ENCODE assay signal across 8 cellular contexts in genomic region chr6:31585531-31585930, GRCh38. TPM values are rescaled to one million over a fixed set of nuclear protein-coding genes. Genes with fewer than 3 reads are reported as not detected.
DNase-seq lines count a peak whose midpoint lies in the region; ATAC-seq lines count a peak whose summit lies in the region.

No MANE protein-coding gene starts in this region.

- H3K36me3 ChIP-seq in KOPT-K1 (ENCODE audit: insufficient read depth, low read length) = no peaks in the 10 kb centered on the region
- peaks cover 0 to 13% (median 2%) of the 10 kb centered on the region in 3 experiments for H3K36me3 ChIP-seq in naive thymus-derived CD4-positive, alpha-beta T cell (ENCODE audit: control insufficient read depth in 2 of 3, insufficient read depth in 3 of 3, low read length in 3 of 3)
- no peaks in the 10 kb centered on the region for H3K36me3 ChIP-seq in aorta (ENCODE audit: control insufficient read depth in 1 of 2, insufficient read depth in 2 of 2, low read length in 1 of 2)

- no peaks in the 10 kb centered on the region for H3K27me3 ChIP-seq in naive thymus-derived CD4-positive, alpha-beta T cell (ENCODE audit: control insufficient read depth in 2 of 2, insufficient read depth in 2 of 2, low read length in 2 of 2)
- no peaks in the 10 kb centered on the region for H3K27me3 ChIP-seq in aorta (ENCODE audit: control insufficient read depth in 1 of 2, insufficient read depth in 2 of 2, low read length in 1 of 2)

- peaks cover 4% of the 10 kb centered on the region for H3K36me3 Mint-ChIP-seq in activated naive CD8-positive, alpha-beta T cell
- H3K36me3 Mint-ChIP-seq in naive thymus-derived CD4-positive, alpha-beta T cell = peaks cover 11 to 42% (median 19%) of the 10 kb centered on the region in 5 donors

- H3K4me1 ChIP-seq in naive thymus-derived CD4-positive, alpha-beta T cell (ENCODE audit: control insufficient read depth in 2 of 2, insufficient read depth in 2 of 2, low read length in 2 of 2) = peaks cover 63 to 67% of the 10 kb centered on the region in 2 donors
- no peaks in the 10 kb centered on the region for H3K4me1 ChIP-seq in aorta (ENCODE audit: control insufficient read depth in 1 of 2, insufficient read depth in 2 of 2, low read length in 2 of 2)

- POLR2A ChIA-PET in naive thymus-derived CD4-positive, alpha-beta T cell (lab: Charles Lee) = interaction anchor here (0.6 to 66.4 kb wide), 4 partner anchors 10 to 430 kb away, joined by 3 to 3078 read pairs (median 1543); partner anchors contain the start of genes AIF1, ATP6V1G2, BAG6 and DDX39B

- peak overlapping the region; percentile 91 for H3K27ac ChIP-seq in KOPT-K1 (ENCODE audit: low read depth, low read length, poor library complexity, severe bottlenecking)
- H3K27ac ChIP-seq in naive thymus-derived CD4-positive, alpha-beta T cell (ENCODE audit: low read depth, low read length) = peak overlapping the region; percentile 97
- no peak overlapping the region for H3K27ac ChIP-seq in aorta (ENCODE audit: low read depth in 1 of 2, low read length in 2 of 2)

- H3K27me3 Mint-ChIP-seq in activated naive CD8-positive, alpha-beta T cell = no peaks in the 10 kb centered on the region
- no peaks in the 10 kb centered on the region for H3K27me3 Mint-ChIP-seq in naive thymus-derived CD4-positive, alpha-beta T cell

- peak; percentile 27 for DNase-seq in EH (ENCODE audit: low read depth)
- peak in 7 of 9 donors; percentile 40 to 65 (median 54) for DNase-seq in naive thymus-derived CD4-positive, alpha-beta T cell
- no peak for DNase-seq in anterior cingulate cortex (lab: John Stamatoyannopoulos, UW)
- no peak for DNase-seq in aorta

- intact Hi-C loops in naive thymus-derived CD4-positive, alpha-beta T cell (cut with micrococcal nuclease) = no loop called here
- intact Hi-C loops in aorta (cut with DNase I) = no loop called here

- 64 to 69% methylated on average over 2 of the region's 2 CpGs for WGBS in aorta, 2 donors

- H3K9me3 ChIP-seq in KOPT-K1 (ENCODE audit: insufficient read depth, low read length, poor library complexity, severe bottlenecking) (no peaks in the 10 kb centered on the region), aorta (ENCODE audit: control insufficient read depth, low read length) (no peaks in the 10 kb centered on the region)
- no peaks in the 10 kb centered on the region for H3K9me3 ChIP-seq in naive thymus-derived CD4-positive, alpha-beta T cell (ENCODE audit: control insufficient read depth in 2 of 3, low read length in 3 of 3)

- peak overlapping the region; percentile 91 for H3K27ac Mint-ChIP-seq in activated naive CD8-positive, alpha-beta T cell
- peak overlapping the region; percentile 84 to 100 (median 96) for H3K27ac Mint-ChIP-seq in naive thymus-derived CD4-positive, alpha-beta T cell

- CTCF ChIA-PET in naive thymus-derived CD4-positive, alpha-beta T cell (lab: Charles Lee) = interaction anchor here (0.6 to 18.2 kb wide), 5 partner anchors 10 to 35 kb away, joined by 3 to 687 read pairs (median 41); partner anchors contain the start of genes ATP6V1G2, NCR3, NFKBIL1 and TNF

- peak overlapping the region; percentile 25 for H3K4me3 ChIP-seq in naive thymus-derived CD4-positive, alpha-beta T cell (ENCODE audit: low read length)
- H3K4me3 ChIP-seq in aorta (ENCODE audit: low read length in 2 of 2) = no peak overlapping the region

- H3K4me1 Mint-ChIP-seq in activated naive CD8-positive, alpha-beta T cell (ENCODE audit: low read depth) = peaks cover 61% of the 10 kb centered on the region
- H3K4me1 Mint-ChIP-seq in naive thymus-derived CD4-positive, alpha-beta T cell = peaks cover 47 to 78% (median 66%) of the 10 kb centered on the region in 7 donors

- ATAC-seq in naive thymus-derived CD4-positive, alpha-beta T cell = peak; percentile 19
- no peak for ATAC-seq in HG02938 (IDR thresholded peaks at IDR 0.05; ENCODE audit: unreplicated experiment)
- ATAC-seq in GM18520 (IDR thresholded peaks at IDR 0.05; ENCODE audit: unreplicated experiment) = no peak
- ATAC-seq in aorta (ENCODE audit: low FRiP score) = no peak

- peak overlapping the region; percentile 82 for H3K4me3 Mint-ChIP-seq in activated naive CD8-positive, alpha-beta T cell
- H3K4me3 Mint-ChIP-seq in naive thymus-derived CD4-positive, alpha-beta T cell = peak overlapping the region; percentile 50 to 89 (median 81)

- no peaks in the 10 kb centered on the region for H3K9me3 Mint-ChIP-seq in activated naive CD8-positive, alpha-beta T cell (ENCODE audit: low read depth)
- peaks cover 0 to 5% (median 0%) of the 10 kb centered on the region in 11 donors for H3K9me3 Mint-ChIP-seq in naive thymus-derived CD4-positive, alpha-beta T cell

RNA-seq across cellular contexts. Expression of gene LST1, which starts 0.5 kb away (rescaled TPM):
- 100 to 1,000 TPM in 2 of 5 experiments, 10 to 100 TPM in 3; 15.1 to 234 (median 32.0) TPM for total RNA-seq in naive thymus-derived CD4-positive, alpha-beta T cell
- polyA plus RNA-seq in naive thymus-derived CD4-positive, alpha-beta T cell = 10 to 100 TPM in 1 of 2 donors, 1 to 10 TPM in 1; 8.4 to 15.3 TPM
- total RNA-seq in aorta = 10 to 100 TPM; 21.1 to 24.6 TPM
- polyA plus RNA-seq in aorta = 10 to 100 TPM in 1 of 2 donors, 1 to 10 TPM in 1; 7.9 to 23.4 TPM

RNA-seq across cellular contexts. Expression of gene LTB, which starts 3.3 kb away (rescaled TPM):
- total RNA-seq in naive thymus-derived CD4-positive, alpha-beta T cell = 1,000 to 10,000 TPM in 1 of 5 experiments, 100 to 1,000 TPM in 4; 370 to 1,909 (median 670) TPM
- 1,000 to 10,000 TPM; 1,970 to 2,371 TPM for polyA plus RNA-seq in naive thymus-derived CD4-positive, alpha-beta T cell
- 1 to 10 TPM; 1.4 to 3.6 TPM for total RNA-seq in aorta
- 1 to 10 TPM in 1 of 2 donors, under 1 TPM in 1; 0.88 to 2.5 TPM for polyA plus RNA-seq in aorta

RNA-seq across cellular contexts. Expression of gene NCR3, which starts 7.3 kb away (rescaled TPM):
- 10 to 100 TPM in 2 of 5 experiments, 1 to 10 TPM in 2, under 1 TPM in 1; 0.97 to 47.1 (median 6.7) TPM for total RNA-seq in naive thymus-derived CD4-positive, alpha-beta T cell
- polyA plus RNA-seq in naive thymus-derived CD4-positive, alpha-beta T cell = 10 to 100 TPM; 11.0 to 19.7 TPM
- not detected for total RNA-seq in aorta
- polyA plus RNA-seq in aorta = not detected

RNA-seq across cellular contexts. Expression of gene TNF, which starts 10.2 kb away (rescaled TPM):
- 100 to 1,000 TPM in 1 of 5 experiments, 10 to 100 TPM in 1, 1 to 10 TPM in 3; 5.4 to 125 (median 8.7) TPM for total RNA-seq in naive thymus-derived CD4-positive, alpha-beta T cell
- 1 to 10 TPM in 1 of 2 donors, under 1 TPM in 1; 0.73 to 1.1 TPM for polyA plus RNA-seq in naive thymus-derived CD4-positive, alpha-beta T cell
- 1 to 10 TPM in 1 of 2 donors, under 1 TPM in 1; 0.66 to 1.9 TPM for total RNA-seq in aorta
- 1 to 10 TPM in 1 of 2 donors, under 1 TPM in 1; 0.23 to 1.3 TPM for polyA plus RNA-seq in aorta

RNA-seq across cellular contexts. Expression of gene LTA, which starts 13.4 kb away (rescaled TPM):
- 100 to 1,000 TPM in 1 of 5 experiments, 10 to 100 TPM in 4; 12.3 to 110 (median 20.2) TPM for total RNA-seq in naive thymus-derived CD4-positive, alpha-beta T cell
- 10 to 100 TPM; 24.0 to 27.5 TPM for polyA plus RNA-seq in naive thymus-derived CD4-positive, alpha-beta T cell
- total RNA-seq in aorta = not detected
- under 1 TPM in 1 of 2 donors, not detected in 1; 0.18 TPM for polyA plus RNA-seq in aorta

Comparison
In these comparisons a context has a peak if more than half of its experiments do, and no peak if none do; other contexts are left out.
1. DNase-seq: peak in EH (single experiment) and naive thymus-derived CD4-positive, alpha-beta T cell (7 of 9); none in anterior cingulate cortex (0 of 58) and aorta (0 of 2).
2. H3K27ac ChIP-seq: peak in KOPT-K1 (single experiment) and naive thymus-derived CD4-positive, alpha-beta T cell (single experiment); none in aorta (0 of 2).
3. RNA of gene LTB, which starts 3.3 kb away (total RNA-seq): 370 to 1,909 TPM in naive thymus-derived CD4-positive, alpha-beta T cell; 1.4 to 3.6 TPM in aorta; every median in the first group is over 10 times any median in the second.